ENCODE assay signal across 7 cellular contexts in the genomic region with DNA sequence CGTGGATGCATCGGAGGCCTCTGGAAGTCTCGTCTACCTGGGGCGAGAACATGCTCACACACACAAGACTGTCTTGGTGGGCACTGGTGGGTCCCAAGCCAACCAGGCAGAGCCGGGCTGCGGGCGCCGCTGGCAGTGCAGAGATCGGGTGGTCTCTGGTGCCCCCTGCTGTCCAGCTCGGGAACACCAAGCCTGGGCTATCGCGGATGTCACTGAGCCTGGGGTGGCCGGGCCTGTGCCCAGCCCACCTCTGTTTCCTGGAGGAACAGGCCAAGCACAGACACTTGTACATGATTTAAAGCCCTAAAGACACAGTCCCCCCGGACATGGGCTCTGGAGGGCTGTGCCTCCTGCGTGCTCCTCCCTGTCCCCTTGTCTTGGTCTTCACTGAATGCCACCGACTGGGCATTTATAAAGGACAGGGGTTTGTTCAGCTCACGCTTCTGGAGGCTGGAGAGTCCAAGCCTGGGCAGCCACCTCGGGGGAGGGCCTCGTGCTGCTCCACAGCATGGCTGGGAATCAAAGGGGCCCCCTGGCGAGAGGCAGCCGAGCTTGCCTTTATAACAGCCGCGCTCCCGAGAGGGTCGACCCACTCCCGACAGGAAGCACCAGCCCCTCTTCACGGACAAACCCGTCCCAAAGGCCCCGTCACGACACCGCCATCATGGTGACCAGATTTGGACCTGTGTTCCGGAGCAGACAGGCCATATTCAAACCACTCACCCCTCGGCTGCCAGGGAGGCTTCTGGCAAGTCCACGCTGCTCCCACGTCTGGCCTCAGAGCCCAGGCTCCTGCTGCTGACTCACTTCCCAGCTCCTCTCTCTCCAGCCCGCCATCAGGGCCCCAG. TPM values are rescaled to one million over a fixed set of nuclear protein-coding genes. Genes with fewer than 3 reads are reported as not detected.
DNase-seq lines count a peak whose midpoint lies in the region; TF ChIP-seq lines count a peak whose summit lies in the region.

No MANE protein-coding gene starts in this region.

- DNase-seq in HK-2 (ENCODE audit: unreplicated experiment) (peak; percentile 87), RPMI7951 (ENCODE audit: low read depth) (peak; percentile 42), fibroblast of the aortic adventitia (ENCODE audit: low read depth) (peak; percentile 48), superior temporal gyrus (ENCODE audit: extremely low spot score) (peak; percentile 87)
- peak; percentile 71 for DNase-seq in activated T-helper 1 cell treated with anti-CD3 and anti-CD28 coated beads, Interleukin-2, amount 50 U/mL, for 16 hours (ENCODE audit: low read depth in 1 of 2, low spot score in 1 of 2)

- H3K4me1 ChIP-seq in neutrophil (ENCODE audit: control insufficient read depth in 1 of 2, insufficient read depth in 1 of 2, low read depth in 1 of 2, low read length in 1 of 2): no peaks in the 10 kb centered on the region

- no peak overlapping the region for H3K27ac ChIP-seq in neutrophil

- H3K4me3 ChIP-seq in fibroblast of the aortic adventitia (ENCODE audit: low read depth, low read length): no peak overlapping the region
- no peak overlapping the region for H3K4me3 ChIP-seq in neutrophil (ENCODE audit: low read depth in 1 of 2, low read length in 1 of 2)

- TF ChIP-seq CTCF in GM12872 (IDR thresholded peaks at IDR 0.05; ENCODE audit: insufficient read depth, low read depth, low read length) (peak; percentile 97), fibroblast of the aortic adventitia (IDR thresholded peaks at IDR 0.05; ENCODE audit: insufficient read depth, low read length) (peak; percentile 95), neutrophil (IDR thresholded peaks at IDR 0.05) (peak; percentile 87)

- peaks cover 36% of the 10 kb centered on the region for H3K27me3 ChIP-seq in neutrophil

- H3K36me3 ChIP-seq in neutrophil: no peaks in the 10 kb centered on the region

- no peaks in the 10 kb centered on the region for H3K9me3 ChIP-seq in neutrophil

RNA-seq across cellular contexts. Expression of gene OTOS, which starts 3.6 kb away (rescaled TPM):
- 1.7 TPM in 1 of 2 replicates, not detected in the other for total RNA-seq in RPMI7951 (2014; rRNA removed; shearing (Covaris generic))
- total RNA-seq in fibroblast of the aortic adventitia (ENCODE audit: low replicate concordance): not detected in 2 replicates

RNA-seq across cellular contexts. Expression of gene COPS9, which starts 7.9 kb away (rescaled TPM):
- total RNA-seq in RPMI7951 (2014; rRNA removed; shearing (Covaris generic)): 400 and 466 TPM in 2 replicates
- 37.6 and 73.0 TPM in 2 replicates for total RNA-seq in fibroblast of the aortic adventitia (ENCODE audit: low replicate concordance)
